ENCODE assay signal across 8 cellular contexts in genomic region chr1:12604114-12604874, GRCh38. TPM values are rescaled to one million over a fixed set of nuclear protein-coding genes. Genes with fewer than 3 reads are reported as not detected.
DNase-seq lines count a peak whose midpoint lies in the region; ATAC-seq, FAIRE-seq and TF ChIP-seq lines count a peak whose summit lies in the region.

No MANE protein-coding gene starts in this region.

- peak overlapping the region; percentile 62 for H3K9ac ChIP-seq in endothelial cell of umbilical vein (replicated peaks; ENCODE audit: extremely low read depth, insufficient read depth, low read length)

- no peaks in the 10 kb centered on the region for H3K79me2 ChIP-seq in endothelial cell of umbilical vein (ENCODE audit: control insufficient read depth, insufficient read depth, low read length)

- POLR2A ChIA-PET in endothelial cell of umbilical vein (lab: Charles Lee), result interaction anchor here (1.7 kb wide), 1 partner anchor 12 kb away, joined by 21 read pairs; no protein-coding TSS in a partner anchor

- CTCF ChIA-PET in endothelial cell of umbilical vein (lab: Charles Lee), result interaction anchor here (0.7 to 4.6 kb wide), 6 partner anchors 10 to 290 kb away, joined by 3 to 112 read pairs (median 5); partner anchors contain the start of gene DHRS3

- ATAC-seq in GM19452 (IDR thresholded peaks at IDR 0.05; ENCODE audit: unreplicated experiment) (peak; percentile 82), HG03135 (IDR thresholded peaks at IDR 0.05; ENCODE audit: unreplicated experiment) (no peak), GM19023 (IDR thresholded peaks at IDR 0.05; ENCODE audit: unreplicated experiment) (no peak), HG03039 (IDR thresholded peaks at IDR 0.05; ENCODE audit: unreplicated experiment) (no peak)

- peaks cover 40% of the 10 kb centered on the region for H3K36me3 Mint-ChIP-seq in nephron progenitor cell (ENCODE audit: low read depth)

- peak overlapping the region; percentile 24 for H3K4me3 Mint-ChIP-seq in nephron progenitor cell

- FAIRE-seq in endothelial cell of umbilical vein (lab: Jason Lieb, UNC), result peak; percentile 100

- DNase-seq in NCI-H226 (peak; percentile 98), endothelial cell of umbilical vein (ENCODE audit: low read depth, low spot score) (peak; percentile 99), nephron progenitor cell (no peak)
- peak; percentile 56 to 74 for DNase-seq in activated CD4-positive, alpha-beta T cell treated with anti-CD3 and anti-CD28 coated beads, Interleukin-2, amount 50 U/mL, for 48 hours

- H3K9me3 ChIP-seq in endothelial cell of umbilical vein (replicated peaks; ENCODE audit: control insufficient read depth, insufficient read depth, low read length), result no peaks in the 10 kb centered on the region

- no peak for TF ChIP-seq CTCF in endothelial cell of umbilical vein (IDR thresholded peaks at IDR 0.05; ENCODE audit: extremely low read depth in 1 of 2, insufficient read depth in 1 of 2, low read depth in 1 of 2, low read length in 2 of 2)
- TF ChIP-seq CTCF in nephron progenitor cell (IDR thresholded peaks at IDR 0.05), result no peak

- H3K27me3 Mint-ChIP-seq in nephron progenitor cell (ENCODE audit: low read depth, poor library complexity), result peaks cover 10% of the 10 kb centered on the region

- intact Hi-C loops in endothelial cell of umbilical vein (cut with micrococcal nuclease), result loop anchor here (1.0 kb wide), 7 partner anchors 8 to 426 kb away; partner anchors contain the start of gene DHRS3

- peak overlapping the region in 1 of 3 experiments; percentile 15 for H3K4me3 ChIP-seq in endothelial cell of umbilical vein (replicated peaks in 1 of 3; ENCODE audit: insufficient read depth in 1 of 3, low read depth in 1 of 3, low read length in 3 of 3)

- no peaks in the 10 kb centered on the region for H3K36me3 ChIP-seq in endothelial cell of umbilical vein (ENCODE audit: control insufficient read depth in 2 of 2, extremely low read depth in 1 of 2, insufficient read depth in 2 of 2, low read length in 2 of 2)

- H2AFZ ChIP-seq in endothelial cell of umbilical vein (ENCODE audit: low read depth, low read length), result no peak overlapping the region

- BruUV-seq in endothelial cell of umbilical vein (replicated peaks; lab: Mats Ljungman, UMichigan), result no TSS peak

- dilution Hi-C loops in endothelial cell of umbilical vein (cut with MboI; ENCODE audit: extremely low pct_ligation_motif_present, low sequenced_read_pairs), result no loop called here

- peak overlapping the region; percentile 95 for H3K27ac ChIP-seq in endothelial cell of umbilical vein (ENCODE audit: insufficient read depth, low read depth, low read length)

- no peaks in the 10 kb centered on the region for H3K27me3 ChIP-seq in endothelial cell of umbilical vein (ENCODE audit: control insufficient read depth in 2 of 2, insufficient read depth in 2 of 2, low read length in 2 of 2)

- peaks cover 20% of the 10 kb centered on the region for H3K9me3 Mint-ChIP-seq in nephron progenitor cell

- no peaks in the 10 kb centered on the region for H4K20me1 ChIP-seq in endothelial cell of umbilical vein (replicated peaks; ENCODE audit: control insufficient read depth, extremely low read depth, insufficient read depth, low read length)

- H3K4me1 Mint-ChIP-seq in nephron progenitor cell, result peaks cover 55% of the 10 kb centered on the region

- H3K27ac Mint-ChIP-seq in nephron progenitor cell, result peak overlapping the region; percentile 88

- TF ChIP-seq POLR2A in endothelial cell of umbilical vein (IDR thresholded peaks at IDR 0.05; ENCODE audit: low read depth, low read length), result peak; percentile 38

- peak overlapping the region; percentile 60 for H3K4me2 ChIP-seq in endothelial cell of umbilical vein (ENCODE audit: insufficient read depth, low read length)

- no peaks in the 10 kb centered on the region for H3K9me1 ChIP-seq in endothelial cell of umbilical vein (replicated peaks; ENCODE audit: control insufficient read depth, extremely low read depth, insufficient read depth, low read length)

- H3K4me1 ChIP-seq in endothelial cell of umbilical vein (ENCODE audit: control insufficient read depth, extremely low read depth, insufficient read depth, low read length), result peaks cover 38% of the 10 kb centered on the region

TF ChIP-seq in endothelial cell of umbilical vein, 7 proteins besides CTCF, POLR2A, EP300 and RAD21:
- TF ChIP-seq GATA2 (IDR thresholded peaks at IDR 0.05; ENCODE audit: insufficient read depth, insufficient read length, low read depth, low read length) (peak; percentile 91), JUN (IDR thresholded peaks at IDR 0.05; ENCODE audit: borderline replicate concordance, insufficient read depth, insufficient read length, low read depth) (peak; percentile 94), MAX (IDR thresholded peaks at IDR 0.05; ENCODE audit: insufficient read depth, insufficient read length) (no peak), MYC (IDR thresholded peaks at IDR 0.05; ENCODE audit: low read depth, low read length) (no peak), FOS (IDR thresholded peaks at IDR 0.05; ENCODE audit: borderline replicate concordance, insufficient read depth, low read length) (peak; percentile 95), POLR2AphosphoS5 (IDR thresholded peaks at IDR 0.05; ENCODE audit: insufficient read depth, low read depth, low read length) (peak; percentile 93)

RNA-seq across cellular contexts. Expression of gene DHRS3, which starts 13.7 kb away (rescaled TPM):
- total RNA-seq in endothelial cell of umbilical vein, result 54.3 and 75.2 TPM in 2 replicates
- polyA plus RNA-seq in endothelial cell of umbilical vein, result 54.3 and 58.4 TPM in 2 replicates
- polyA plus RNA-seq in endothelial cell of umbilical vein (2011; cell fraction: cytosol; rRNA removed), result 46.7 and 47.7 TPM in 2 replicates
- 44.6 and 46.9 TPM in 2 replicates for polyA plus RNA-seq in endothelial cell of umbilical vein (2011; cell fraction: nucleus; rRNA removed)
- polyA plus RNA-seq in endothelial cell of umbilical vein (2012), result 24.6 and 33.9 TPM in 2 replicates
- polyA minus RNA-seq in endothelial cell of umbilical vein, result 90.9 and 98.3 TPM in 2 replicates
- polyA minus RNA-seq in endothelial cell of umbilical vein (2011; cell fraction: cytosol; rRNA and poly(A)+ RNA removed), result 8.9 TPM
- polyA minus RNA-seq in endothelial cell of umbilical vein (2011; cell fraction: nucleus; rRNA and poly(A)+ RNA removed), result 24.9 and 25.2 TPM in 2 replicates

RNA-seq across cellular contexts. Expression of gene AADACL4, which starts 39.6 kb away (rescaled TPM):
- not detected in 2 replicates for total RNA-seq in endothelial cell of umbilical vein
- not detected in 2 replicates for polyA plus RNA-seq in endothelial cell of umbilical vein
- not detected in 2 replicates for polyA plus RNA-seq in endothelial cell of umbilical vein (2011; cell fraction: cytosol; rRNA removed)
- not detected in 2 replicates for polyA plus RNA-seq in endothelial cell of umbilical vein (2011; cell fraction: nucleus; rRNA removed)
- polyA plus RNA-seq in endothelial cell of umbilical vein (2012), result not detected in 2 replicates
- polyA minus RNA-seq in endothelial cell of umbilical vein, result not detected in 2 replicates
- polyA minus RNA-seq in endothelial cell of umbilical vein (2011; cell fraction: cytosol; rRNA and poly(A)+ RNA removed), result not detected
- not detected in 2 replicates for polyA minus RNA-seq in endothelial cell of umbilical vein (2011; cell fraction: nucleus; rRNA and poly(A)+ RNA removed)
